In the genomic region with DNA sequence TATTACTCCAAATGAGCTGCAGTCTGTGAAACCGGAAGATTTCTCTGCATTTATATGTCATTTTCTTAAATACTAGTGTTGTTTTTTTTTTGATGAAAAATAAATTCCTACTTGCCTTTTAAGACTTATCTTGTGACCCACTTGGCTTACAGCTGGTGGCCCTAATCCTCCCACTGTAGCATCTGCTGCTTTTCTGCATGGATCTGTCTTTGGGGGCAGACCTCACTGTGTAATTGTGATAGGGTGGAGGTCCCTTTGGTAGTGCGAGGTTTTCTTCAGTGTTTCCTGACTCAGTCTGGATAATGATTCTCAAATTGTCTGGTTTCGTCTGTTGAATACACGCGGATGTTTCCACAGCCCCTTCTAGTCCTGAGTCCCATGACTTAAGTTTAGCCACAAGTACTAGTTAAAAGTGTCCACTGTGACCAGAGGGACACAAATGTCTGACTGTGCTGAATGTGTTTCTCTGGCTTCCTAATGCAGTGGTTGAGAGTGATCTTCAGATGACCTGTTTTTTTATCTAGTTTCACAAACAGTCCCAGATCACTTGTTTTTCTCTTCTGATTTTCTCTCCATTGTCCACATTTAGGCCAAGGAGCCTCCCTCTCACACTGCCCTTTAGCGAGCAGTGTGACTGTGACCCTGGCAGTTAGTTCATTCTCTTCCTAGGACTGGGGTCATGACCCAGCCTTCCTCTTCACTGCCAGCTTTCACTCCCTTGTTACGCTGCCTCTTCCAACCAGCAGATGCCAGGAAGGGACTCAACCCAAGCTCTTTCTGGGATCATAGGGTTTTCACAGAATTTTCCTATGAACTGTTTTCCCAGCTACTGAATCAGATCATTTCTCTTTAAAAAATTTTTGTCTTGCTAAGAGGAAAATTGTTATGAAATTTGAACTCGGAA, we compare ENCODE assay signal across 12 cellular contexts.
A peak's percentile ranks its signal among the peaks of the same experiment; 100 is the strongest.
DNase-seq lines count a peak whose midpoint lies in the region; TF ChIP-seq lines count a peak whose summit lies in the region.
"Had no signal": no experiment of that assay in that cellular context is flagged by ENCODE, and none has a peak within 500 bp of the region (broad histone marks: within the 10 kb centered on the region; RNA-seq: fewer than 3 reads in every experiment).

No MANE protein-coding gene starts in this region.

- no peaks in the 10 kb centered on the region for H3K27me3 Mint-ChIP-seq in IgD-negative memory B cell

- H2BK12ac ChIP-seq in mesenchymal stem cell (ENCODE audit: low read length in 2 of 2), result no peak overlapping the region

- no peak overlapping the region for H3K4me3 ChIP-seq in cardiac fibroblast (replicated peaks in 1 of 2; ENCODE audit: low read depth in 2 of 2, low read length in 2 of 2)
- H3K4me3 ChIP-seq in mesenchymal stem cell (ENCODE audit: insufficient read depth in 1 of 2, low read depth in 1 of 2, low read length in 2 of 2), result peak overlapping the region in 1 of 2 experiments; percentile 35
- no peak overlapping the region for H3K4me3 ChIP-seq in subcutaneous abdominal adipose tissue (ENCODE audit: low read depth in 1 of 5, low read length in 5 of 5)

- H3K4me2 ChIP-seq in mesenchymal stem cell (ENCODE audit: low read length, poor library complexity, severe bottlenecking), result no peak overlapping the region

- H3K9ac ChIP-seq in mesenchymal stem cell (ENCODE audit: low read length) (peak overlapping the region; percentile 50), subcutaneous abdominal adipose tissue (ENCODE audit: low read length in 5 of 5) (peak overlapping the region in 2 of 5 donors; percentile 26 to 66)

- H4K8ac ChIP-seq in mesenchymal stem cell (ENCODE audit: low read length), result peak overlapping the region; percentile 82

- H3K4ac ChIP-seq in mesenchymal stem cell (ENCODE audit: low read depth in 1 of 2, low read length in 2 of 2), result no peak overlapping the region

- no peak overlapping the region for H2BK15ac ChIP-seq in mesenchymal stem cell (ENCODE audit: low read depth, poor library complexity, severe bottlenecking)

- no peak overlapping the region for H2AFZ ChIP-seq in mesenchymal stem cell (ENCODE audit: low read depth, low read length)

- H3K4me3 Mint-ChIP-seq in IgD-negative memory B cell, result no peak overlapping the region

- TF ChIP-seq CTCF in cardiac fibroblast (IDR thresholded peaks at IDR 0.05; ENCODE audit: low read depth, low read length), result no peak

- peak overlapping the region; percentile 33 to 34 for H3K18ac ChIP-seq in mesenchymal stem cell (ENCODE audit: low read depth in 1 of 2, low read length in 2 of 2)

- H2BK120ac ChIP-seq in mesenchymal stem cell (ENCODE audit: low read depth, low read length), result no peak overlapping the region

- H3K27ac ChIP-seq in mesenchymal stem cell (ENCODE audit: low read length, poor library complexity, severe bottlenecking), result no peak overlapping the region
- H3K27ac ChIP-seq in subcutaneous abdominal adipose tissue (ENCODE audit: low read depth, low read length), result peak overlapping the region; percentile 85

- H3K9me3 ChIP-seq in mesenchymal stem cell (ENCODE audit: control insufficient read depth, low read length), result no peaks in the 10 kb centered on the region
- no peaks in the 10 kb centered on the region for H3K9me3 ChIP-seq in subcutaneous abdominal adipose tissue (ENCODE audit: control insufficient read depth in 5 of 5, low read length in 5 of 5)

- WGBS in mesenchymal stem cell, result 89% methylated on average over 6 of the region's 8 CpGs

- DNase-seq in cardiac fibroblast (ENCODE audit: low read depth in 2 of 2) (peak; percentile 7 to 50), mesenchymal stem cell (no peak), DMS153 treated with DMSO at 0.1 percent for 48 hours (lab: John Stamatoyannopoulos, UW; ENCODE audit: unreplicated experiment) (no peak), inferior parietal cortex (ENCODE audit: extremely low spot score) (no peak)
- no peak for DNase-seq in stimulated activated CD4-positive, alpha-beta T cell treated with anti-CD3 and anti-CD28 coated beads, Interleukin-12 subunit alpha, Interleukin-12 subunit beta, amount 100 ng/mL, for 4 hours
- DNase-seq: activated CD4-positive, alpha-beta T cell treated with anti-CD3 and anti-CD28 coated beads for 48 hours; anterior cingulate cortex; mammary epithelial cell; NCI-H2171 treated with DMSO at 0.1 percent for 48 hours; RPMI8226 had no signal

- H2BK5ac ChIP-seq in mesenchymal stem cell (ENCODE audit: low read depth, low read length, poor library complexity, severe bottlenecking), result no peak overlapping the region

- no peak overlapping the region for H3K23ac ChIP-seq in mesenchymal stem cell (ENCODE audit: low read length in 2 of 2)

- no peak overlapping the region for H3K14ac ChIP-seq in mesenchymal stem cell (ENCODE audit: low read length in 2 of 2)

- H2AK5ac ChIP-seq in mesenchymal stem cell (ENCODE audit: low read length, severe bottlenecking), result peak overlapping the region; percentile 67

- peak overlapping the region in 2 of 3 donors; percentile 2 to 81 for H3K27ac Mint-ChIP-seq in IgD-negative memory B cell

- H3K9me3 Mint-ChIP-seq in IgD-negative memory B cell, result no peaks in the 10 kb centered on the region

- H3K36me3 ChIP-seq in mesenchymal stem cell (ENCODE audit: control insufficient read depth in 1 of 2, insufficient read depth in 2 of 2, low read depth in 1 of 2, low read length in 2 of 2) (no peaks in the 10 kb centered on the region), subcutaneous abdominal adipose tissue (ENCODE audit: control insufficient read depth in 5 of 5, insufficient read depth in 5 of 5, low read length in 5 of 5) (no peaks in the 10 kb centered on the region)

- peaks cover 1% of the 10 kb centered on the region for H3K79me1 ChIP-seq in mesenchymal stem cell (replicated peaks; ENCODE audit: low read length, poor library complexity, severe bottlenecking)

- peaks cover 3% of the 10 kb centered on the region for H3K4me1 ChIP-seq in mesenchymal stem cell (ENCODE audit: control insufficient read depth, insufficient read depth, low read depth, low read length)
- H3K4me1 ChIP-seq in subcutaneous abdominal adipose tissue (ENCODE audit: control insufficient read depth in 5 of 5, insufficient read depth in 5 of 5, low read length in 5 of 5), result peaks cover 17 to 62% (median 49%) of the 10 kb centered on the region in 5 donors

- H3K4me1 Mint-ChIP-seq in IgD-negative memory B cell, result peaks cover 30 to 46% (median 33%) of the 10 kb centered on the region in 3 donors

- H3K27me3 ChIP-seq in mesenchymal stem cell (ENCODE audit: control insufficient read depth in 1 of 2, insufficient read depth in 1 of 2, low read length in 2 of 2) (no peaks in the 10 kb centered on the region), subcutaneous abdominal adipose tissue (ENCODE audit: control insufficient read depth in 5 of 5, insufficient read depth in 4 of 5, low read length in 5 of 5) (no peaks in the 10 kb centered on the region)

- H3K36me3 Mint-ChIP-seq in IgD-negative memory B cell, result peaks cover 4% of the 10 kb centered on the region

- H4K91ac ChIP-seq in mesenchymal stem cell (ENCODE audit: low read length), result peak overlapping the region; percentile 15

Comparison
In these comparisons a context has a peak if more than half of its experiments do, and no peak if none do; other contexts are left out.
1. DNase-seq: peak in cardiac fibroblast (2 of 2); none in mesenchymal stem cell (single experiment), DMS153 treated with DMSO at 0.1 percent for 48 hours (single experiment), stimulated activated CD4-positive, alpha-beta T cell treated with anti-CD3 and anti-CD28 coated beads, Interleukin-12 subunit alpha, Interleukin-12 subunit beta, amount 100 ng/mL, for 4 hours (single experiment) and inferior parietal cortex (single experiment).